In genomic region chr2:3462493-3463104, GRCh38 we compare ENCODE assay signal across 12 cellular contexts. TPM values are rescaled to one million over a fixed set of nuclear protein-coding genes. Genes with fewer than 3 reads are reported as not detected.
DNase-seq lines count a peak whose midpoint lies in the region; ATAC-seq and TF ChIP-seq lines count a peak whose summit lies in the region.
"Had no signal": no experiment of that assay in that cellular context is flagged by ENCODE, and none has a peak within 500 bp of the region (broad histone marks: within the 10 kb centered on the region; RNA-seq: fewer than 3 reads in every experiment).

No MANE protein-coding gene starts in this region.

- H3K27me3 ChIP-seq in right cardiac atrium (ENCODE audit: control insufficient read depth, insufficient read depth): no peaks in the 10 kb centered on the region
- H3K27me3 ChIP-seq in left ventricle myocardium inferior (ENCODE audit: low read depth): no peaks in the 10 kb centered on the region
- no peaks in the 10 kb centered on the region for H3K27me3 ChIP-seq in dorsolateral prefrontal cortex
- H3K27me3 ChIP-seq: upper lobe of left lung had no signal

- no peak overlapping the region for H3K4me3 Mint-ChIP-seq in type B pancreatic cell
- H3K4me3 Mint-ChIP-seq: central memory CD8-positive, alpha-beta T cell had no signal

- H3K4me3 ChIP-seq in right cardiac atrium (ENCODE audit: low read length): no peak overlapping the region
- no peak overlapping the region for H3K4me3 ChIP-seq in left ventricle myocardium inferior
- no peak overlapping the region for H3K4me3 ChIP-seq in dorsolateral prefrontal cortex
- H3K4me3 ChIP-seq: skin epidermis, upper lobe of left lung had no signal

- H3K9me3 ChIP-seq in right cardiac atrium (ENCODE audit: control insufficient read depth, low read length): no peaks in the 10 kb centered on the region
- H3K9me3 ChIP-seq in left ventricle myocardium inferior (replicated peaks): no peaks in the 10 kb centered on the region
- H3K9me3 ChIP-seq: upper lobe of left lung had no signal

- H3K27me3 Mint-ChIP-seq in type B pancreatic cell: no peaks in the 10 kb centered on the region
- H3K27me3 Mint-ChIP-seq: central memory CD8-positive, alpha-beta T cell had no signal

- ATAC-seq in right cardiac atrium (no peak), HG03280 (IDR thresholded peaks at IDR 0.05; ENCODE audit: unreplicated experiment) (peak; percentile 4)

- H3K4me1 Mint-ChIP-seq in type B pancreatic cell (ENCODE audit: unreplicated experiment): peaks cover 8% of the 10 kb centered on the region

- peaks cover 3% of the 10 kb centered on the region for H3K4me1 ChIP-seq in right cardiac atrium (ENCODE audit: control insufficient read depth, insufficient read depth, low read length)
- H3K4me1 ChIP-seq in left ventricle myocardium inferior: peaks cover 56% of the 10 kb centered on the region

- intact Hi-C loops in right cardiac atrium (cut with DNase I): loop anchor here in 1 of 4 donors (5.0 kb wide), 1 partner anchor 35 kb away; no protein-coding TSS in a partner anchor
- intact Hi-C loops in left ventricle myocardium inferior (cut with micrococcal nuclease): no loop called here
- intact Hi-C loops in dorsolateral prefrontal cortex (cut with DNase I): loop anchor here (5.0 to 10.0 kb wide), 2 partner anchors 68 to 85 kb away; partner anchors contain the start of genes EIPR1 (in 1 of the 2) and TRAPPC12 (in 1 of the 2)

- WGBS in right cardiac atrium: 76% methylated on average over 10 of the region's 10 CpGs

- H3K27ac ChIP-seq in right cardiac atrium (ENCODE audit: low read length) (no peak overlapping the region), left ventricle myocardium inferior (replicated peaks) (no peak overlapping the region), dorsolateral prefrontal cortex (peak overlapping the region in 30 of 59 donors; percentile 1 to 81 (median 53))

- H3K9me3 Mint-ChIP-seq in type B pancreatic cell: no peaks in the 10 kb centered on the region
- H3K9me3 Mint-ChIP-seq: central memory CD8-positive, alpha-beta T cell had no signal

- H3K36me3 ChIP-seq in left ventricle myocardium inferior: peaks cover 34% of the 10 kb centered on the region

- no peak overlapping the region for H3K27ac Mint-ChIP-seq in type B pancreatic cell

- no peak for TF ChIP-seq CTCF in left ventricle myocardium inferior (IDR thresholded peaks at IDR 0.05; ENCODE audit: borderline replicate concordance)
- peak in 15 of 56 donors; percentile 2 to 55 (median 24) for TF ChIP-seq CTCF in dorsolateral prefrontal cortex (IDR thresholded peaks at IDR 0.05 in 54 of 56, conservative IDR thresholded peaks at IDR 0.05 in 2 of 56; ENCODE audit: low read depth in 1 of 56, partially characterized antibody in 56 of 56)
- peak; percentile 27 for TF ChIP-seq CTCF in type B pancreatic cell (conservative IDR thresholded peaks at IDR 0.05)

- DNase-seq in right cardiac atrium: peak in 2 of 3 donors; percentile 47 to 54
- no peak for DNase-seq in left ventricle myocardium inferior
- DNase-seq in dorsolateral prefrontal cortex: peak in 3 of 10 donors; percentile 29 to 43 (median 33)
- no peak for DNase-seq in type B pancreatic cell (ENCODE audit: extremely low spot score, unreplicated experiment)
- no peak for DNase-seq in hypothalamus (lab: John Stamatoyannopoulos, UW)
- DNase-seq in GF-D8 (lab: John Stamatoyannopoulos, UW): no peak
- no peak for DNase-seq in 8988T
- DNase-seq: activated gamma-delta T cell had no signal

- peaks cover 3% of the 10 kb centered on the region for H3K36me3 Mint-ChIP-seq in type B pancreatic cell

RNA-seq across cellular contexts. Expression of gene ADI1, which starts 56.7 kb away (rescaled TPM):
- total RNA-seq in right cardiac atrium (100 to 1,000 TPM; 124 to 195 (median 159) TPM), left ventricle myocardium inferior (195 TPM), dorsolateral prefrontal cortex (10 to 100 TPM; 18.6 to 47.4 (median 29.0) TPM), type B pancreatic cell (ENCODE audit: low replicate concordance) (40.0 and 54.7 TPM in 2 replicates)
- 132 TPM for polyA plus RNA-seq in right cardiac atrium

Comparison
In these comparisons a context has a peak if more than half of its experiments do, and no peak if none do; other contexts are left out.
1. DNase-seq: peak in right cardiac atrium (2 of 3); none in left ventricle myocardium inferior (single experiment), type B pancreatic cell (single experiment), hypothalamus (0 of 51), GF-D8 (single experiment) and 8988T (single experiment).
2. H3K27ac ChIP-seq: peak in dorsolateral prefrontal cortex (30 of 59); none in right cardiac atrium (single experiment) and left ventricle myocardium inferior (single experiment).